Comparison of ENCODE assay signal across 8 cellular contexts in genomic region chrX:12970691-12971202, GRCh38. TPM values are rescaled to one million over a fixed set of nuclear protein-coding genes. Genes with fewer than 3 reads are reported as not detected.
DNase-seq lines count a peak whose midpoint lies in the region; ATAC-seq, FAIRE-seq and TF ChIP-seq lines count a peak whose summit lies in the region.

No MANE protein-coding gene starts in this region.

- 29% methylated on average over 11 of the region's 11 CpGs for WGBS in GM12878 (ENCODE audit: insufficient coverage, insufficient replicate concordance, low lambda C conversion rate, missing lambda C conversion rate)

- H3K9ac ChIP-seq in PC-3 (ENCODE audit: low read length) (peak overlapping the region; percentile 25; the same call in 1 of the 2 replicates), GM12878 (ENCODE audit: control insufficient read depth, insufficient read depth, low read length) (peak overlapping the region; percentile 63)

- peaks cover 7% of the 10 kb centered on the region for H4K20me1 ChIP-seq in PC-3 (ENCODE audit: low read length)
- H4K20me1 ChIP-seq in GM12878 (ENCODE audit: control insufficient read depth, insufficient read depth): no peaks in the 10 kb centered on the region

- H3K4me3 Mint-ChIP-seq in stimulated activated memory B cell treated with anti-CD40 and anti-IgM and Interleukin-4, amounts not matched to agents 10 μg/mL and 1 μg/mL and 100 μg/mL, for 72 hours: peak overlapping the region; percentile 86

- peak; percentile 31; the same call in 1 of the 2 replicates for TF ChIP-seq RAD21 in GM12878 (IDR thresholded peaks at IDR 0.05; ENCODE audit: insufficient read depth, low read depth, low read length)

- RAD21 ChIA-PET in GM12878 (lab: Charles Lee; ENCODE audit: unreplicated experiment): interaction anchor here (0.7 to 23.0 kb wide), 10 partner anchors 13 to 517 kb away, joined by 3 to 562 read pairs (median 6); no protein-coding TSS in a partner anchor

- H3K4me2 ChIP-seq in PC-3 (ENCODE audit: low read length) (no peak overlapping the region), GM12878 (ENCODE audit: control insufficient read depth, insufficient read depth) (peak overlapping the region; percentile 39)

- in situ Hi-C loops in GM12878 (cut with MboI): loop anchor here (25.0 kb wide), 1 partner anchor 692 kb away; the partner anchor contains the start of gene TCEANC

- H3K9me2 ChIP-seq in PC-3 (replicated peaks; ENCODE audit: low read length): no peaks in the 10 kb centered on the region

- peak overlapping the region; percentile 98 for H3K27ac Mint-ChIP-seq in stimulated activated memory B cell treated with anti-CD40 and anti-IgM and Interleukin-4, amounts not matched to agents 10 μg/mL and 1 μg/mL and 100 μg/mL, for 72 hours

- peak; percentile 46; the same call in 1 of the 2 replicates for TF ChIP-seq CTCF in PC-3 (conservative IDR thresholded peaks at IDR 0.05; ENCODE audit: low read depth, low read length)
- peak in 2 of 3 experiments; percentile 27 to 50; a peak in 3 of 6 replicates for TF ChIP-seq CTCF in GM12878 (IDR thresholded peaks at IDR 0.05 in 2 of 3, conservative IDR thresholded peaks at IDR 0.05 in 1 of 3; ENCODE audit: control insufficient read depth in 2 of 3, extremely low read depth in 1 of 3, insufficient read depth in 1 of 3, low read depth in 3 of 3, low read length in 3 of 3)

- H3K4me3 ChIP-seq in PC-3 (ENCODE audit: low read length) (no peak overlapping the region), GM12878 (peak overlapping the region; percentile 46)

- H2AFZ ChIP-seq in PC-3 (ENCODE audit: low read length): peak overlapping the region; percentile 32; the same call in 1 of the 2 replicates
- H2AFZ ChIP-seq in GM12878 (ENCODE audit: control insufficient read depth, low read depth, low read length): peak overlapping the region; percentile 12; the same call in 1 of the 2 replicates

- SMC1A ChIA-PET in GM12878 (lab: Charles Lee; ENCODE audit: uncharacterized antibody, unreplicated experiment): interaction anchor here (0.7 to 24.6 kb wide), 10 partner anchors 18 to 517 kb away, joined by 3 to 595 read pairs (median 4); no protein-coding TSS in a partner anchor

- BruUV-seq in PC-3 (replicated peaks; lab: Mats Ljungman, UMichigan) (no TSS peak), GM12878 (replicated peaks; lab: Mats Ljungman, UMichigan) (no TSS peak)

- ATAC-seq in PC-3: no peak
- ATAC-seq in GM12878: peak; percentile 9
- ATAC-seq in stimulated activated memory B cell treated with anti-CD40 and anti-IgM and Interleukin-4, amounts not matched to agents 10 μg/mL and 1 μg/mL and 100 μg/mL, for 72 hours: no peak
- no peak for ATAC-seq in GM21381 (IDR thresholded peaks at IDR 0.05; ENCODE audit: unreplicated experiment)

- intact Hi-C loops in PC-3 (cut with micrococcal nuclease) (loop anchor here (1.0 to 10.0 kb wide), 3 partner anchors 427 to 684 kb away; partner anchors contain the start of gene TCEANC), GM12878 (cut with micrococcal nuclease; ENCODE audit: unreplicated experiment) (no loop called here)

- peak; percentile 78 for DNase-seq in activated effector memory CD4-positive, alpha-beta T cell treated with anti-CD3 and anti-CD28 coated beads, Interleukin-2, amount 50 U/mL, for 16 hours
- DNase-seq in activated effector memory CD4-positive, alpha-beta T cell treated with Interleukin-2 at 50 U/mL for 16 hours: no peak
- DNase-seq in PC-3: peak; percentile 39
- DNase-seq in GM12878 (ENCODE audit: low read depth, low spot score): peak; percentile 55
- DNase-seq in iris pigment epithelial cell (ENCODE audit: low read depth): peak; percentile 76
- DNase-seq in OCI-M1 (lab: John Stamatoyannopoulos, UW): no peak

- TF ChIP-seq POLR2A in GM12878 (IDR thresholded peaks at IDR 0.05; ENCODE audit: low read depth, low read length): no peak

- FAIRE-seq in GM12878 (lab: Jason Lieb, UNC): peak; percentile 27

- H3F3A ChIP-seq in PC-3 (ENCODE audit: low read length, unreplicated experiment): no peaks in the 10 kb centered on the region

- no peaks in the 10 kb centered on the region for H3K9me3 Mint-ChIP-seq in stimulated activated memory B cell treated with anti-CD40 and anti-IgM and Interleukin-4, amounts not matched to agents 10 μg/mL and 1 μg/mL and 100 μg/mL, for 72 hours

- H3K4me1 ChIP-seq in PC-3 (ENCODE audit: insufficient read depth, low read length) (peaks cover 12% of the 10 kb centered on the region; the same call in 1 of the 2 replicates), GM12878 (ENCODE audit: control insufficient read depth, insufficient read depth, low read length) (peaks cover 11% of the 10 kb centered on the region)

- peaks cover 52% of the 10 kb centered on the region for H3K4me1 Mint-ChIP-seq in stimulated activated memory B cell treated with anti-CD40 and anti-IgM and Interleukin-4, amounts not matched to agents 10 μg/mL and 1 μg/mL and 100 μg/mL, for 72 hours

- POLR2A ChIA-PET in PC-3 (lab: Charles Lee; ENCODE audit: unreplicated experiment) (no interaction called here), GM12878 (lab: Charles Lee) (interaction anchor here (0.7 to 12.7 kb wide), 2 partner anchors 13 to 116 kb away, joined by 3 to 138 read pairs; no protein-coding TSS in a partner anchor)

- H3K9me3 ChIP-seq in PC-3 (ENCODE audit: low read length): no peaks in the 10 kb centered on the region
- H3K9me3 ChIP-seq in GM12878 (replicated peaks; ENCODE audit: control insufficient read depth, insufficient read depth, low read length): no peaks in the 10 kb centered on the region; the same call in 1 of the 3 replicates

- no peaks in the 10 kb centered on the region for H3K27me3 Mint-ChIP-seq in stimulated activated memory B cell treated with anti-CD40 and anti-IgM and Interleukin-4, amounts not matched to agents 10 μg/mL and 1 μg/mL and 100 μg/mL, for 72 hours

- peaks cover 4% of the 10 kb centered on the region for H3K36me3 ChIP-seq in PC-3 (ENCODE audit: low read depth, low read length)
- no peaks in the 10 kb centered on the region for H3K36me3 ChIP-seq in GM12878 (ENCODE audit: control insufficient read depth in 2 of 2, insufficient read depth in 2 of 2, low read length in 1 of 2)

- peaks cover 13% of the 10 kb centered on the region for H3K79me2 ChIP-seq in PC-3 (ENCODE audit: low read length)
- peaks cover 45% of the 10 kb centered on the region for H3K79me2 ChIP-seq in GM12878 (ENCODE audit: control insufficient read depth, insufficient read depth, low read length)

- peaks cover 9% of the 10 kb centered on the region for H3K36me3 Mint-ChIP-seq in stimulated activated memory B cell treated with anti-CD40 and anti-IgM and Interleukin-4, amounts not matched to agents 10 μg/mL and 1 μg/mL and 100 μg/mL, for 72 hours

- H3K27ac ChIP-seq in PC-3 (ENCODE audit: low read length): no peak overlapping the region
- peak overlapping the region; percentile 73 for H3K27ac ChIP-seq in GM12878 (ENCODE audit: control insufficient read depth, insufficient read depth)

- CTCF ChIA-PET in PC-3 (lab: Charles Lee): no interaction called here
- CTCF ChIA-PET in GM12878 (lab: Yijun Ruan, JAX): interaction anchor here (1.2 to 5.2 kb wide), 9 partner anchors 13 to 517 kb away, joined by 3 to 32 read pairs (median 7); no protein-coding TSS in a partner anchor

- no peaks in the 10 kb centered on the region for H3K27me3 ChIP-seq in PC-3 (ENCODE audit: low read length)
- H3K27me3 ChIP-seq in GM12878 (replicated peaks in 1 of 2; ENCODE audit: control insufficient read depth in 2 of 2, insufficient read depth in 2 of 2, low read length in 1 of 2): no peaks in the 10 kb centered on the region

- TF ChIP-seq EP300 in GM12878 (IDR thresholded peaks at IDR 0.05; ENCODE audit: borderline replicate concordance in 1 of 2, control insufficient read depth in 1 of 2, low read depth in 2 of 2, low read length in 2 of 2): no peak

TF ChIP-seq in GM12878, 131 proteins besides CTCF, POLR2A, EP300 and RAD21 (continues in another document):
- TF ChIP-seq LARP7 (IDR thresholded peaks at IDR 0.05) (no peak), RB1 (IDR thresholded peaks at IDR 0.05; ENCODE audit: borderline replicate concordance) (no peak), FOS (IDR thresholded peaks at IDR 0.05; ENCODE audit: borderline replicate concordance, extremely low read depth, insufficient read length) (no peak), PAX5 (IDR thresholded peaks at IDR 0.05; ENCODE audit: borderline replicate concordance, low read depth, low read length) (no peak), GATAD2B (conservative IDR thresholded peaks at IDR 0.05; ENCODE audit: low read depth) (no peak), EZH2 (IDR thresholded peaks at IDR 0.05; ENCODE audit: borderline replicate concordance, control insufficient read depth, low read depth, low read length) (no peak), CBFB (IDR thresholded peaks at IDR 0.05; ENCODE audit: low read depth) (no peak), PAX8 (IDR thresholded peaks at IDR 0.05) (no peak), SMC3 (IDR thresholded peaks at IDR 0.05; ENCODE audit: borderline replicate concordance, low read length) (peak; percentile 36; the same call in 1 of the 2 replicates)

RNA-seq across cellular contexts. Expression of gene TMSB4X, which starts 4.2 kb away (rescaled TPM):
- total RNA-seq in PC-3 (2014; rRNA removed) (1,640 and 2,159 TPM in 2 replicates), GM12878 (2014; rRNA removed) (20,095 and 20,513 TPM in 2 replicates), GM12878 (2014; rRNA removed; fragmentation: Illumina TruSeq; extraction: Trizol) (14,081 and 14,526 TPM in 2 replicates), GM12878 (2021) (15,676 and 15,778 TPM in 2 replicates)
- 726 and 815 TPM in 2 replicates for total RNA-seq in GM12878 (2013; cell fraction: nucleolus; rRNA removed)
- 20,663 TPM for polyA plus RNA-seq in GM12878 (2011; ENCODE audit: low read depth)
- polyA plus RNA-seq in GM12878 (2011; rRNA removed) (13,924 and 13,999 TPM in 2 replicates), GM12878 (2014; fragmentation: Illumina TruSeq; extraction: Trizol) (22,521 and 25,739 TPM in 2 replicates), GM12878 (2014; fragmentation: Nextera tagmentation; extraction: Ambion mirVana) (over 10,000 TPM; 32,576 to 35,408 TPM), GM12878 (2014; rRNA removed) (21,672 and 21,926 TPM in 2 replicates), GM12878 (2016; fragmentation: Nextera tagmentation; extraction: Ambion mirVana) (over 10,000 TPM; 35,271 to 37,234 TPM)
- polyA plus RNA-seq in GM12878 (2011; cell fraction: cytosol; rRNA removed): 6,321 and 8,073 TPM in 2 replicates
- polyA plus RNA-seq in GM12878 (2011; cell fraction: nucleus; rRNA removed): 2,770 and 4,943 TPM in 2 replicates
- 18,326 and 24,333 TPM in 2 replicates for polyA plus RNA-seq in GM12878 (2012)
- polyA minus RNA-seq in GM12878 (2011; rRNA and poly(A)+ RNA removed): 5,151 and 6,646 TPM in 2 replicates
- 2,250 and 2,391 TPM in 2 replicates for polyA minus RNA-seq in GM12878 (2011; cell fraction: cytosol; rRNA and poly(A)+ RNA removed)
- 1,575 and 1,669 TPM in 2 replicates for polyA minus RNA-seq in GM12878 (2011; cell fraction: nucleus; rRNA and poly(A)+ RNA removed)

Comparison
In these comparisons a context has a peak if more than half of its experiments do, and no peak if none do; other contexts are left out.
1. DNase-seq: peak in activated effector memory CD4-positive, alpha-beta T cell treated with anti-CD3 and anti-CD28 coated beads, Interleukin-2, amount 50 U/mL, for 16 hours (single experiment), PC-3 (single experiment), GM12878 (single experiment) and iris pigment epithelial cell (single experiment); none in activated effector memory CD4-positive, alpha-beta T cell treated with Interleukin-2 at 50 U/mL for 16 hours (single experiment) and OCI-M1 (single experiment).